Comparison of ENCODE assay signal across 8 cellular contexts in the genomic region with DNA sequence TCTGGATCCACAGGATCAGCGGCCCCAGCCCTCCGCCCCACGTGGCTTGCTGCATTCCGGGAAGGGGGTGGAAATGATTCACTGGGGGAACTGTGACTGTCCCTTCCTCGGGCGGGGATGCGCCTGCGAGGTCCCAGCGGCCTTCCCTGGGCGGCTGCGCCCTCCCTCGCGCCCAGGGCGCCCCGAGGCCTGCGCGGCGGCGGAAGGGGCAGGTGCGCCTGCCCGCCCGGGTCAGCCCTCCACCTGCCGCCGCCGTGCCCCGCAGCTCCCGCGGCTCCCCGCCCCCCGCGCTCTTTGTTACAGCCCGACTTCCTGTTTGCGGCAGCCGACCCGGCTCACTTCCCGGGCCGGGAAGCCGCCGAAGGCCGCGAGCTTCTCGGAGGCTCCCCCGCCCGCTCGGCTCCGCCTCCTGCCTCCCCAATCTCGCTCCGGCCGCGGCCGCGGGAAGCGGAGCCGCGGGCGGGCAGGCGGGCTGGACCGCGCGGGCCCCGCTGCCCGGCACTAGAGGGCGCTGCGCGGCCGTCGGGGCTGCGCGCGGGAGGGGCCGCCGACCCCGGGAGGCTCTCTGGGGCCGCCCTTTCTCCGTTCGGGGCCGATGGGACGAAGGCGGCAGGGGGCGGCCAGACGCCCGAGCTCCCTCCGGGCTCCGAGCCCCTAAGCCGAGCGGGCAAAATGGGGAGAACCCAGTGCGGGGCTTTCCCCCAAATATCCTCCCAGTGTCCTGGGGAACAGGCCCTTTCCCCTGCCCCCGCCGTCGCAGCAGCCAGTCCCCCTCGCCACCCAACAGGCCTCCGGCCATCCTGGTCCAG. TPM values are rescaled to one million over a fixed set of nuclear protein-coding genes. Genes with fewer than 3 reads are reported as not detected.
DNase-seq lines count a peak whose midpoint lies in the region; ATAC-seq, FAIRE-seq and TF ChIP-seq lines count a peak whose summit lies in the region.

No MANE protein-coding gene starts in this region.

- peak; percentile 32 for TF ChIP-seq POLR2A in transverse colon (IDR thresholded peaks at IDR 0.05)

- intact Hi-C loops in transverse colon (cut with DNase I; ENCODE audit: low total_unique reads): no loop called here

- H3K9me3 ChIP-seq in HUES6 (ENCODE audit: control insufficient read depth, insufficient read depth, low read depth, low read length) (no peaks in the 10 kb centered on the region), transverse colon (no peaks in the 10 kb centered on the region)

- H3K27ac ChIP-seq in HUES6 (ENCODE audit: low read depth, low read length): no peak overlapping the region
- H3K27ac ChIP-seq in transverse colon: peak overlapping the region; percentile 81 to 91 (median 86)

- H3K9me3 Mint-ChIP-seq in activated naive CD4-positive, alpha-beta T cell treated with anti-CD3 and anti-CD28 coated beads, Interleukin-2, amount 50 U/mL, for 24 hours: no peaks in the 10 kb centered on the region
- H3K9me3 Mint-ChIP-seq in glutamatergic neuron (ENCODE audit: unreplicated experiment) (peaks cover 6% of the 10 kb centered on the region), osteocyte (ENCODE audit: unreplicated experiment) (no peaks in the 10 kb centered on the region)

- H3K27me3 ChIP-seq in HUES6 (ENCODE audit: control insufficient read depth, insufficient read depth, low read length) (peaks cover 60% of the 10 kb centered on the region), transverse colon (no peaks in the 10 kb centered on the region)

- 0% methylated on average over 67 of the region's 92 CpGs; no CpG with 5 or more reads in 1 of the 2 donors for WGBS in transverse colon (ENCODE audit: low coverage in 1 of 2), 2 donors

- H3K36me3 ChIP-seq in HUES6 (ENCODE audit: control insufficient read depth, insufficient read depth, low read length) (no peaks in the 10 kb centered on the region), transverse colon (no peaks in the 10 kb centered on the region)

- no peak for TF ChIP-seq EP300 in transverse colon (IDR thresholded peaks at IDR 0.05; ENCODE audit: low read depth)

- no peaks in the 10 kb centered on the region for H3K27me3 Mint-ChIP-seq in activated naive CD4-positive, alpha-beta T cell treated with anti-CD3 and anti-CD28 coated beads, Interleukin-2, amount 50 U/mL, for 24 hours
- H3K27me3 Mint-ChIP-seq in glutamatergic neuron (ENCODE audit: unreplicated experiment): no peaks in the 10 kb centered on the region
- H3K27me3 Mint-ChIP-seq in osteocyte (ENCODE audit: unreplicated experiment): peaks cover 2% of the 10 kb centered on the region

- peak overlapping the region; percentile 91 for H3K27ac Mint-ChIP-seq in activated naive CD4-positive, alpha-beta T cell treated with anti-CD3 and anti-CD28 coated beads, Interleukin-2, amount 50 U/mL, for 24 hours
- H3K27ac Mint-ChIP-seq in glutamatergic neuron (ENCODE audit: unreplicated experiment) (no peak overlapping the region), osteocyte (ENCODE audit: unreplicated experiment) (peak overlapping the region; percentile 83)

- H3K9ac ChIP-seq in HUES6 (ENCODE audit: low read length): peak overlapping the region; percentile 77

- in situ Hi-C loops in SK-MEL-5 (cut with HindIII; ENCODE audit: low pct_unique_long_range_greater_than_20kb, low sequenced_read_pairs): no loop called here
- in situ Hi-C loops in transverse colon (cut with MboI; ENCODE audit: low pct_ligation_motif_present in 1 of 4, low pct_unique_long_range_greater_than_20kb in 1 of 4, low sequenced_read_pairs in 3 of 4): no loop called here

- H3K4me1 ChIP-seq in HUES6 (ENCODE audit: control insufficient read depth, insufficient read depth, low read length): peaks cover 24% of the 10 kb centered on the region
- peaks cover 16 to 37% (median 21%) of the 10 kb centered on the region in 4 donors for H3K4me1 ChIP-seq in transverse colon

- ATAC-seq in GM21360 (IDR thresholded peaks at IDR 0.05; ENCODE audit: unreplicated experiment): peak; percentile 58

- no peaks in the 10 kb centered on the region for H3K36me3 Mint-ChIP-seq in activated naive CD4-positive, alpha-beta T cell treated with anti-CD3 and anti-CD28 coated beads, Interleukin-2, amount 50 U/mL, for 24 hours
- peaks cover 6% of the 10 kb centered on the region for H3K36me3 Mint-ChIP-seq in glutamatergic neuron (ENCODE audit: unreplicated experiment)
- no peaks in the 10 kb centered on the region for H3K36me3 Mint-ChIP-seq in osteocyte (ENCODE audit: unreplicated experiment)

- H3K4me1 Mint-ChIP-seq in activated naive CD4-positive, alpha-beta T cell treated with anti-CD3 and anti-CD28 coated beads, Interleukin-2, amount 50 U/mL, for 24 hours: peaks cover 38% of the 10 kb centered on the region
- H3K4me1 Mint-ChIP-seq in glutamatergic neuron (ENCODE audit: low read depth, unreplicated experiment) (peaks cover 23% of the 10 kb centered on the region), osteocyte (ENCODE audit: unreplicated experiment) (peaks cover 29% of the 10 kb centered on the region)

- peak overlapping the region; percentile 86 for H3K4me3 Mint-ChIP-seq in activated naive CD4-positive, alpha-beta T cell treated with anti-CD3 and anti-CD28 coated beads, Interleukin-2, amount 50 U/mL, for 24 hours
- H3K4me3 Mint-ChIP-seq in glutamatergic neuron (ENCODE audit: unreplicated experiment) (peak overlapping the region; percentile 79), osteocyte (ENCODE audit: unreplicated experiment) (peak overlapping the region; percentile 68)

- peak; percentile 88 for DNase-seq in D721Med (ENCODE audit: insufficient read length, low spot score)
- DNase-seq in SK-MEL-5 (ENCODE audit: low read depth, low spot score): peak; percentile 58
- peak; percentile 80 for DNase-seq in glutamatergic neuron
- DNase-seq in osteocyte (ENCODE audit: extremely low spot score, unreplicated experiment): peak; percentile 92
- peak; percentile 85 for DNase-seq in transverse colon

- no peak for FAIRE-seq in D721Med (lab: Jason Lieb, UNC)

- H3K4me3 ChIP-seq in HUES6 (ENCODE audit: low read depth, low read length) (peak overlapping the region; percentile 64), transverse colon (peak overlapping the region; percentile 43 to 70 (median 53))

- TF ChIP-seq CTCF in D721Med (IDR thresholded peaks at IDR 0.05; ENCODE audit: insufficient read depth, missing control alignments) (peak; percentile 52), glutamatergic neuron (IDR thresholded peaks at IDR 0.05; ENCODE audit: partially characterized antibody, unreplicated experiment) (peak; percentile 55), osteocyte (IDR thresholded peaks at IDR 0.05) (peak; percentile 76), transverse colon (IDR thresholded peaks at IDR 0.05) (peak in 4 of 5 experiments; percentile 44 to 66 (median 57))

RNA-seq across cellular contexts. Expression of gene CHAC1, which starts 11.5 kb away (rescaled TPM):
- total RNA-seq in SK-MEL-5 (2014; rRNA removed; shearing (Covaris generic)): 77.3 and 91.0 TPM in 2 replicates
- 181 and 202 TPM in 2 replicates for polyA plus RNA-seq in SK-MEL-5 (2015; cell fraction: cytosol; rRNA removed)
- polyA plus RNA-seq in SK-MEL-5 (2015; cell fraction: nucleus; rRNA removed): 61.9 and 86.2 TPM in 2 replicates
- 45.6 TPM for total RNA-seq in glutamatergic neuron (ENCODE audit: unreplicated experiment)
- total RNA-seq in osteocyte: 33.3 and 39.3 TPM in 2 replicates
- 1 to 10 TPM in 3 of 4 donors, under 1 TPM in 1; 0.60 to 6.7 (median 2.5) TPM for total RNA-seq in transverse colon

RNA-seq across cellular contexts. Expression of gene DLL4, which starts 12.6 kb away (rescaled TPM):
- 0.56 and 0.92 TPM in 2 replicates for total RNA-seq in SK-MEL-5 (2014; rRNA removed; shearing (Covaris generic))
- 0.70 and 0.98 TPM in 2 replicates for polyA plus RNA-seq in SK-MEL-5 (2015; cell fraction: cytosol; rRNA removed)
- polyA plus RNA-seq in SK-MEL-5 (2015; cell fraction: nucleus; rRNA removed): 1.1 and 1.2 TPM in 2 replicates
- total RNA-seq in glutamatergic neuron (ENCODE audit: unreplicated experiment) (12.5 TPM), osteocyte (0.39 and 0.54 TPM in 2 replicates), transverse colon (10 to 100 TPM in 2 of 4 donors, 1 to 10 TPM in 2; 1.5 to 14.2 (median 10.2) TPM)

RNA-seq across cellular contexts. Expression of gene VPS18, which starts 47.5 kb away (rescaled TPM):
- total RNA-seq in SK-MEL-5 (2014; rRNA removed; shearing (Covaris generic)): 85.6 and 88.6 TPM in 2 replicates
- polyA plus RNA-seq in SK-MEL-5 (2015; cell fraction: cytosol; rRNA removed): 52.0 and 53.3 TPM in 2 replicates
- polyA plus RNA-seq in SK-MEL-5 (2015; cell fraction: nucleus; rRNA removed): 23.0 and 23.6 TPM in 2 replicates
- 33.5 TPM for total RNA-seq in glutamatergic neuron (ENCODE audit: unreplicated experiment)
- total RNA-seq in osteocyte: 36.7 and 40.5 TPM in 2 replicates
- total RNA-seq in transverse colon: 10 to 100 TPM; 18.3 to 58.7 (median 21.0) TPM
